In genomic region chr13:110047511-110047910, GRCh38 we compare ENCODE assay signal across 10 cellular contexts.
DNase-seq lines count a peak whose midpoint lies in the region; ATAC-seq, FAIRE-seq and TF ChIP-seq lines count a peak whose summit lies in the region.
"Had no signal": no experiment of that assay in that cellular context is flagged by ENCODE, and none has a peak within 500 bp of the region (broad histone marks: within the 10 kb centered on the region; RNA-seq: fewer than 3 reads in every experiment).

No MANE protein-coding gene starts in this region.

- no peak for FAIRE-seq in HTR-8/SVneo (lab: Jason Lieb, UNC)

- intact Hi-C loops in left ventricle myocardium inferior (cut with micrococcal nuclease): no loop called here
- intact Hi-C loops in stomach (cut with DNase I; ENCODE audit: low total_unique reads): no loop called here
- intact Hi-C loops in spleen (cut with DNase I; ENCODE audit: low total_unique reads): no loop called here

- H3K27me3 ChIP-seq in left ventricle myocardium inferior (ENCODE audit: low read depth) (peaks cover 14% of the 10 kb centered on the region), stomach (peaks cover 0 to 4% (median 0%) of the 10 kb centered on the region in 3 donors), spleen (replicated peaks in 1 of 7) (peaks cover 0 to 34% (median 0%) of the 10 kb centered on the region in 7 donors)

- TF ChIP-seq CTCF in VCaP (conservative IDR thresholded peaks at IDR 0.05): no peak
- no peak for TF ChIP-seq CTCF in left ventricle myocardium inferior (IDR thresholded peaks at IDR 0.05; ENCODE audit: borderline replicate concordance)
- TF ChIP-seq CTCF in stomach (IDR thresholded peaks at IDR 0.05): no peak
- no peak for TF ChIP-seq CTCF in spleen (IDR thresholded peaks at IDR 0.05 in 8 of 11, conservative IDR thresholded peaks at IDR 0.05 in 3 of 11)

- ATAC-seq in GM21619 (IDR thresholded peaks at IDR 0.05; ENCODE audit: unreplicated experiment): no peak

- 2 to 16% (median 7%) methylated on average over 7 of the region's 7 CpGs for WGBS in stomach, 5 donors
- WGBS in spleen, 5 donors: 14 to 21% (median 16%) methylated on average over 7 of the region's 7 CpGs

- TF ChIP-seq POLR2A in stomach (IDR thresholded peaks at IDR 0.05) (no peak), spleen (IDR thresholded peaks at IDR 0.05) (no peak)

- H3K36me3 ChIP-seq in left ventricle myocardium inferior (no peaks in the 10 kb centered on the region), stomach (no peaks in the 10 kb centered on the region), spleen (no peaks in the 10 kb centered on the region)

- H3K4me3 ChIP-seq in left ventricle myocardium inferior (no peak overlapping the region), stomach (no peak overlapping the region), spleen (no peak overlapping the region)

- peak overlapping the region; percentile 56 for H3K27ac ChIP-seq in VCaP
- peak overlapping the region; percentile 50 for H3K27ac ChIP-seq in left ventricle myocardium inferior (replicated peaks)
- peak overlapping the region in 3 of 5 donors; percentile 7 to 33 (median 9) for H3K27ac ChIP-seq in stomach
- no peak overlapping the region for H3K27ac ChIP-seq in spleen
- H3K27ac ChIP-seq: KMS-11 had no signal

- H3K4me1 ChIP-seq in left ventricle myocardium inferior (peaks cover 15% of the 10 kb centered on the region), stomach (peaks cover 0 to 22% (median 13%) of the 10 kb centered on the region in 4 donors), spleen (peaks cover 0 to 5% (median 0%) of the 10 kb centered on the region in 6 donors)

- peak; percentile 99 for DNase-seq in NCI-H1092 treated with DMSO at 0.1 percent for 48 hours (lab: John Stamatoyannopoulos, UW)
- DNase-seq in left ventricle myocardium inferior: peak; percentile 81
- peak; percentile 75 for DNase-seq in stomach
- DNase-seq in HTR-8/SVneo (ENCODE audit: insufficient read length, low spot score): no peak
- no peak for DNase-seq in spleen
- no peak for DNase-seq in NCI-H2227 (lab: John Stamatoyannopoulos, UW; ENCODE audit: unreplicated experiment)
- DNase-seq: T-helper 9 cell had no signal

- H3K9me3 ChIP-seq in left ventricle myocardium inferior (replicated peaks): no peaks in the 10 kb centered on the region
- H3K9me3 ChIP-seq in stomach: no peaks in the 10 kb centered on the region
- H3K9me3 ChIP-seq in spleen: no peaks in the 10 kb centered on the region

- TF ChIP-seq EP300 in stomach (IDR thresholded peaks at IDR 0.05): no peak

Comparison
In these comparisons a context has a peak if more than half of its experiments do, and no peak if none do; other contexts are left out.
1. DNase-seq: peak in NCI-H1092 treated with DMSO at 0.1 percent for 48 hours (single experiment), left ventricle myocardium inferior (single experiment) and stomach (single experiment); none in HTR-8/SVneo (single experiment), spleen (single experiment) and NCI-H2227 (single experiment).
2. H3K27ac ChIP-seq: peak in VCaP (single experiment), left ventricle myocardium inferior (single experiment) and stomach (3 of 5); none in spleen (0 of 8).